In genomic region chr10:30817541-30817940, GRCh38 we compare ENCODE assay signal across 13 cellular contexts.
"Had no signal": no experiment of that assay in that cellular context is flagged by ENCODE, and none has a peak within 500 bp of the region (broad histone marks: within the 10 kb centered on the region; RNA-seq: fewer than 3 reads in every experiment).

No MANE protein-coding gene starts in this region.

- DNase-seq: activated CD4-positive, alpha-beta T cell treated with anti-CD3 and anti-CD28 coated beads for 36 hours; activated CD8-positive, alpha-beta memory T cell treated with anti-CD3 and anti-CD28 coated beads, Interleukin-2, amount 50 U/mL, for 48 hours; activated CD8-positive, alpha-beta T cell treated with anti-CD3 and anti-CD28 coated beads, Interleukin-2, amount 10 ng/mL, durations not matched to agents 7 days and 5 days; activated naive CD4-positive, alpha-beta T cell; naive thymus-derived CD4-positive, alpha-beta T cell; occipital lobe; WERI-Rb-1 had no signal

- FAIRE-seq: astrocyte, keratinocyte had no signal

- H3K4me3 ChIP-seq: gastrocnemius medialis, psoas muscle, SK-N-MC, skin epidermis had no signal

- H3K36me3 ChIP-seq: gastrocnemius medialis, WERI-Rb-1 had no signal

- H3K9me3 ChIP-seq: gastrocnemius medialis, psoas muscle had no signal

- H3K27me3 ChIP-seq: gastrocnemius medialis had no signal

- H3K27ac ChIP-seq: SK-N-MC, WERI-Rb-1 had no signal

- ATAC-seq: activated CD4-positive, alpha-beta T cell treated with anti-CD3 and anti-CD28 coated beads for 36 hours; activated CD8-positive, alpha-beta T cell treated with anti-CD3 and anti-CD28 coated beads, Interleukin-2, amount 10 ng/mL, durations not matched to agents 7 days and 5 days had no signal
